ENCODE assay signal across 10 cellular contexts in the genomic region with DNA sequence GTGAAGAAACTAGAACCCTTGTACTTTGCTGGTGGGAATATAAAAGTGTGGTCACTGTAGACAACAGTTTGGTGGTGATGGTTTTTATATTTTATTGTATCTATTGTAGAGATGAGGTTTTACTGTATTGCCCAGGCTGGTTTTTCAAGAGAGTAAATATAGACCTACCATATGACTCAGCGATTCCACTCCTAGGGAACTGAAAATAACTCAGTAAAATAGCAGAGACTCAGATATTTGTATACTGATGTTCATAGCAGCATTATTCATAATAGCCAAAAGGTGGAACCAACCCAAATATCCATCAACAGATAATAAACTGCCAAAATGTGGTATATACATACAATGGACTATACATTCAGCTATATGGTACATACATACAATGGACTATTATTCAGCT.
A peak's percentile ranks its signal among the peaks of the same experiment; 100 is the strongest.
DNase-seq lines count a peak whose midpoint lies in the region; ATAC-seq and TF ChIP-seq lines count a peak whose summit lies in the region.
"Had no signal": no experiment of that assay in that cellular context is flagged by ENCODE, and none has a peak within 500 bp of the region (broad histone marks: within the 10 kb centered on the region; RNA-seq: fewer than 3 reads in every experiment).

No MANE protein-coding gene starts in this region.

- intact Hi-C loops in ascending aorta (cut with DNase I): no loop called here

- H3K27me3 ChIP-seq in ascending aorta: no peaks in the 10 kb centered on the region

- H3K4me1 ChIP-seq in ascending aorta: no peaks in the 10 kb centered on the region

- H3K27ac ChIP-seq in ascending aorta: no peak overlapping the region

- no peaks in the 10 kb centered on the region for H3K9me3 ChIP-seq in ascending aorta

- DNase-seq in LHCN-M2 (ENCODE audit: low read depth): peak; percentile 79
- peak; percentile 61 for DNase-seq in foreskin melanocyte
- no peak for DNase-seq in anterior cingulate cortex (lab: John Stamatoyannopoulos, UW)
- no peak for DNase-seq in activated T-cell treated with anti-CD3 and anti-CD28 coated beads for 4 hours
- DNase-seq in stimulated activated CD4-positive, alpha-beta T cell treated with anti-CD3 and anti-CD28 coated beads, Interleukin-12 subunit alpha, Interleukin-12 subunit beta, amount 100 ng/mL, for 4 hours: no peak
- no peak for DNase-seq in ascending aorta (ENCODE audit: low spot score in 2 of 2)
- DNase-seq: effector CD4-positive, alpha-beta T cell; NCI-H1092 treated with DMSO at 0.1 percent for 48 hours had no signal

- peak; percentile 80 for ATAC-seq in GM18909 (IDR thresholded peaks at IDR 0.05; ENCODE audit: poor library complexity, unreplicated experiment)
- ATAC-seq in HG02610 (IDR thresholded peaks at IDR 0.05; ENCODE audit: unreplicated experiment): peak; percentile 84

- no peak overlapping the region for H3K4me3 ChIP-seq in ascending aorta

- H3K36me3 ChIP-seq in ascending aorta: no peaks in the 10 kb centered on the region

- no peak for TF ChIP-seq CTCF in ascending aorta (IDR thresholded peaks at IDR 0.05)

Comparison
In these comparisons a context has a peak if more than half of its experiments do, and no peak if none do; other contexts are left out.
1. DNase-seq: peak in LHCN-M2 (single experiment) and foreskin melanocyte (single experiment); none in anterior cingulate cortex (0 of 58), activated T-cell treated with anti-CD3 and anti-CD28 coated beads for 4 hours (single experiment), stimulated activated CD4-positive, alpha-beta T cell treated with anti-CD3 and anti-CD28 coated beads, Interleukin-12 subunit alpha, Interleukin-12 subunit beta, amount 100 ng/mL, for 4 hours (single experiment) and ascending aorta (0 of 2).